In the genomic region with DNA sequence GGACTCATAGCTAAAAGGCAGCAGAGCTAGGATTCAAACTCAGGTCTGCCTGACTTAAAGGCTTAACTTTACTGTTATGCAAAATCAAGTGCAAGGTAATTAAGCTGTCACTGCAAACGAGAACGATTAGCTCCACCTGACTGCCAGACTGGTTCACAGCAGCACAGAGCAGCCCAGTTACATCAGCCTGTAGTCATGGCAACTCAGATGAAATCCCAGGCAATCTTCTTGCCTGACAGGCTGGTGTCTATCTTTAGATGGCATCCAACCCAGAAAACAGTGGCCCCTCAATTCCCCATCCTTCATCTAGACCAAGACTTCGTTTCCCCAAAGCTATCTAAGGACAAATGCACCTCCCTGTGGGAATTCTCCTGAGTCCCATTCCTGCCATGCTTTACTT, we compare ENCODE assay signal across 10 cellular contexts.
DNase-seq lines count a peak whose midpoint lies in the region; ATAC-seq and TF ChIP-seq lines count a peak whose summit lies in the region.
"Had no signal": no experiment of that assay in that cellular context is flagged by ENCODE, and none has a peak within 500 bp of the region (broad histone marks: within the 10 kb centered on the region; RNA-seq: fewer than 3 reads in every experiment).

No MANE protein-coding gene starts in this region.

- no peak overlapping the region for H3K4me3 Mint-ChIP-seq in activated CD4-positive, alpha-beta T cell treated with anti-CD3 and anti-CD28 coated beads, Interleukin-2, amount 10 ng/mL, durations not matched to agents 7 days and 5 days

- ATAC-seq in GM21526 (IDR thresholded peaks at IDR 0.05; ENCODE audit: low FRiP score, unreplicated experiment) (no peak), HG02870 (IDR thresholded peaks at IDR 0.05; ENCODE audit: unreplicated experiment) (no peak)

- CTCF ChIA-PET in activated CD4-positive, alpha-beta T cell treated with anti-CD3 and anti-CD28 coated beads, Interleukin-2, amount 10 ng/mL, durations not matched to agents 7 days and 5 days (lab: Charles Lee): interaction anchor here (0.5 to 1.2 kb wide), 2 partner anchors 12 to 213 kb away, joined by 3 read pairs; no protein-coding TSS in a partner anchor
- CTCF ChIA-PET in SK-N-SH (lab: Yijun Ruan, JAX): interaction anchor here (0.8 to 2.2 kb wide), 20 partner anchors 9 to 193 kb away, joined by 3 to 18 read pairs (median 4); no protein-coding TSS in a partner anchor

- H3K4me1 ChIP-seq in SK-N-SH (ENCODE audit: control insufficient read depth in 1 of 2, insufficient read depth in 2 of 2, low read depth in 1 of 2, low read length in 1 of 2): peaks cover 11 to 26% of the 10 kb centered on the region in 2 experiments; a peak in 3 of 4 replicates
- H3K4me1 ChIP-seq in smooth muscle cell (ENCODE audit: low read depth): peaks cover 11% of the 10 kb centered on the region
- H3K4me1 ChIP-seq in spleen: peaks cover 0 to 64% (median 25%) of the 10 kb centered on the region in 6 donors

- TF ChIP-seq POLR2A in spleen (IDR thresholded peaks at IDR 0.05): no peak

- no peaks in the 10 kb centered on the region for H3K9me3 ChIP-seq in SK-N-SH
- H3K9me3 ChIP-seq in smooth muscle cell (replicated peaks; ENCODE audit: low read depth): no peaks in the 10 kb centered on the region
- H3K9me3 ChIP-seq in spleen: no peaks in the 10 kb centered on the region
- H3K9me3 ChIP-seq: right lobe of liver had no signal

- no peak for TF ChIP-seq EP300 in SK-N-SH (IDR thresholded peaks at IDR 0.05; ENCODE audit: borderline replicate concordance in 1 of 2, low read depth in 1 of 2, low read length in 1 of 2)

- H3K36me3 Mint-ChIP-seq in activated CD4-positive, alpha-beta T cell treated with anti-CD3 and anti-CD28 coated beads, Interleukin-2, amount 10 ng/mL, durations not matched to agents 7 days and 5 days (ENCODE audit: low read depth): peaks cover 51% of the 10 kb centered on the region

- TF ChIP-seq RAD21 in SK-N-SH (IDR thresholded peaks at IDR 0.05; ENCODE audit: low read length): peak; percentile 70

- intact Hi-C loops in spleen (cut with DNase I; ENCODE audit: low total_unique reads): no loop called here

- H3K27ac ChIP-seq in SK-N-SH (ENCODE audit: low read depth in 2 of 2, low read length in 1 of 2) (peak overlapping the region; percentile 13 to 89; a peak in 2 of 4 replicates), smooth muscle cell (ENCODE audit: low read depth) (peak overlapping the region; percentile 93), spleen (no peak overlapping the region)
- H3K27ac ChIP-seq: C4-2B, right lobe of liver had no signal

- H3F3A ChIP-seq in SK-N-SH (replicated peaks; ENCODE audit: insufficient read depth): peaks cover 23% of the 10 kb centered on the region
- H3F3A ChIP-seq in smooth muscle cell (ENCODE audit: low read depth): peaks cover 30% of the 10 kb centered on the region

- TF ChIP-seq CTCF in SK-N-SH (IDR thresholded peaks at IDR 0.05): no peak
- no peak for TF ChIP-seq CTCF in fibroblast of villous mesenchyme (IDR thresholded peaks at IDR 0.05; ENCODE audit: insufficient read depth, low read depth, low read length)
- no peak for TF ChIP-seq CTCF in smooth muscle cell (IDR thresholded peaks at IDR 0.05; ENCODE audit: borderline replicate concordance, insufficient read depth, poor library complexity, severe bottlenecking)
- no peak for TF ChIP-seq CTCF in spleen (IDR thresholded peaks at IDR 0.05 in 8 of 11, conservative IDR thresholded peaks at IDR 0.05 in 3 of 11)

- H3K4me2 ChIP-seq in SK-N-SH: no peak overlapping the region
- H3K4me2 ChIP-seq in smooth muscle cell: peak overlapping the region; percentile 59

- DNase-seq in activated CD4-positive, alpha-beta T cell treated with anti-CD3 and anti-CD28 coated beads, Interleukin-2, amount 10 ng/mL, durations not matched to agents 7 days and 5 days: no peak
- no peak for DNase-seq in activated CD4-positive, alpha-beta T cell treated with anti-CD3 and anti-CD28 coated beads for 48 hours
- DNase-seq in SK-N-SH (peak; percentile 69), fibroblast of villous mesenchyme (ENCODE audit: low read depth) (peak; percentile 90), smooth muscle cell (lab: John Stamatoyannopoulos, UW; ENCODE audit: unreplicated experiment) (no peak), spleen (no peak)
- DNase-seq: right lobe of liver had no signal

- H3K27ac Mint-ChIP-seq in activated CD4-positive, alpha-beta T cell treated with anti-CD3 and anti-CD28 coated beads, Interleukin-2, amount 10 ng/mL, durations not matched to agents 7 days and 5 days: peak overlapping the region; percentile 58

- H3K9ac ChIP-seq in SK-N-SH (peak overlapping the region; percentile 28; the same call in 1 of the 2 replicates), smooth muscle cell (ENCODE audit: low read depth) (peak overlapping the region; percentile 51)

- 51% methylated on average over 3 of the region's 3 CpGs for WGBS in SK-N-SH (ENCODE audit: low lambda C conversion rate)
- 23% methylated on average over 3 of the region's 3 CpGs for WGBS in smooth muscle cell (ENCODE audit: low lambda C conversion rate)
- 66 to 89% (median 67%) methylated on average over 2 to 3 of the region's 3 CpGs for WGBS in spleen, 5 donors

- peaks cover 28 to 37% of the 10 kb centered on the region in 2 experiments for H3K36me3 ChIP-seq in SK-N-SH (replicated peaks in 1 of 2; ENCODE audit: control insufficient read depth in 1 of 2, insufficient read depth in 2 of 2, low read length in 1 of 2)
- H3K36me3 ChIP-seq in smooth muscle cell (ENCODE audit: low read depth): no peaks in the 10 kb centered on the region
- H3K36me3 ChIP-seq in spleen: peaks cover 4 to 94% (median 58%) of the 10 kb centered on the region in 6 donors

- H3K27me3 Mint-ChIP-seq in activated CD4-positive, alpha-beta T cell treated with anti-CD3 and anti-CD28 coated beads, Interleukin-2, amount 10 ng/mL, durations not matched to agents 7 days and 5 days: no peaks in the 10 kb centered on the region

- POLR2A ChIA-PET in activated CD4-positive, alpha-beta T cell treated with anti-CD3 and anti-CD28 coated beads, Interleukin-2, amount 10 ng/mL, durations not matched to agents 7 days and 5 days (lab: Charles Lee): no interaction called here
- POLR2A ChIA-PET in SK-N-SH (lab: Yijun Ruan, JAX): interaction anchor here (0.7 to 0.8 kb wide), 2 partner anchors 87 to 108 kb away, joined by 3 to 4 read pairs; no protein-coding TSS in a partner anchor

- H3K4me3 ChIP-seq in SK-N-SH (ENCODE audit: low read depth in 2 of 2, low read length in 1 of 2) (no peak overlapping the region), fibroblast of villous mesenchyme (ENCODE audit: low read depth, low read length) (no peak overlapping the region), smooth muscle cell (no peak overlapping the region), spleen (no peak overlapping the region)
- H3K4me3 ChIP-seq: right lobe of liver had no signal

- H4K20me1 ChIP-seq in SK-N-SH (ENCODE audit: insufficient read depth) (no peaks in the 10 kb centered on the region), smooth muscle cell (ENCODE audit: low read depth) (no peaks in the 10 kb centered on the region)

- peaks cover 14% of the 10 kb centered on the region for H3K4me1 Mint-ChIP-seq in activated CD4-positive, alpha-beta T cell treated with anti-CD3 and anti-CD28 coated beads, Interleukin-2, amount 10 ng/mL, durations not matched to agents 7 days and 5 days

- H3K79me2 ChIP-seq in SK-N-SH (ENCODE audit: insufficient read depth) (no peaks in the 10 kb centered on the region; the same call in 1 of the 2 replicates), smooth muscle cell (ENCODE audit: low read depth) (peaks cover 33% of the 10 kb centered on the region)

- no peaks in the 10 kb centered on the region for H3K27me3 ChIP-seq in SK-N-SH (ENCODE audit: insufficient read depth)
- no peaks in the 10 kb centered on the region for H3K27me3 ChIP-seq in smooth muscle cell (ENCODE audit: low read depth)
- H3K27me3 ChIP-seq in spleen (replicated peaks in 1 of 7): no peaks in the 10 kb centered on the region
- H3K27me3 ChIP-seq: right lobe of liver had no signal

- H2AFZ ChIP-seq in SK-N-SH (ENCODE audit: low read depth) (no peak overlapping the region), smooth muscle cell (ENCODE audit: low read depth) (no peak overlapping the region)

- H3K9me2 ChIP-seq in SK-N-SH: no peaks in the 10 kb centered on the region

- H3K9me3 Mint-ChIP-seq in activated CD4-positive, alpha-beta T cell treated with anti-CD3 and anti-CD28 coated beads, Interleukin-2, amount 10 ng/mL, durations not matched to agents 7 days and 5 days: no peaks in the 10 kb centered on the region

TF ChIP-seq in SK-N-SH, 30 proteins besides CTCF, POLR2A, EP300 and RAD21:
- TF ChIP-seq YY1 (IDR thresholded peaks at IDR 0.05; ENCODE audit: low read depth) (no peak), RCOR1 (IDR thresholded peaks at IDR 0.05; ENCODE audit: low read length) (0 out of 2 replicates have a peak, but pooled peaks have one; percentile 6), SMC3 (IDR thresholded peaks at IDR 0.05; ENCODE audit: low read depth, low read length) (peak; percentile 44; the same call in 1 of the 2 replicates), MXI1 (IDR thresholded peaks at IDR 0.05; ENCODE audit: low read depth, low read length) (peak; percentile 72), EZH2phosphoT487 (IDR thresholded peaks at IDR 0.05; ENCODE audit: borderline replicate concordance, low read depth) (no peak), JUND (IDR thresholded peaks at IDR 0.05) (no peak)

Comparison
In these comparisons a context has a peak if more than half of its experiments do, and no peak if none do; other contexts are left out.
1. DNase-seq: peak in SK-N-SH (single experiment) and fibroblast of villous mesenchyme (single experiment); none in activated CD4-positive, alpha-beta T cell treated with anti-CD3 and anti-CD28 coated beads, Interleukin-2, amount 10 ng/mL, durations not matched to agents 7 days and 5 days (single experiment), activated CD4-positive, alpha-beta T cell treated with anti-CD3 and anti-CD28 coated beads for 48 hours (single experiment), smooth muscle cell (single experiment) and spleen (single experiment).
2. H3K27ac ChIP-seq: peak in SK-N-SH (2 of 2) and smooth muscle cell (single experiment); none in spleen (0 of 8).